29 cellular contexts compared by ENCODE assay signal in genomic region chr3:143483214-143483613, GRCh38.
DNase-seq lines count a peak whose midpoint lies in the region; ATAC-seq, FAIRE-seq and TF ChIP-seq lines count a peak whose summit lies in the region.
"Had no signal": no experiment of that assay in that cellular context is flagged by ENCODE, and none has a peak within 500 bp of the region (broad histone marks: within the 10 kb centered on the region; RNA-seq: fewer than 3 reads in every experiment).

No MANE protein-coding gene starts in this region.

- no peaks in the 10 kb centered on the region for H3K79me1 ChIP-seq in mesenchymal stem cell (replicated peaks; ENCODE audit: low read length, poor library complexity, severe bottlenecking)

- H3K9me3 ChIP-seq in mesenchymal stem cell (ENCODE audit: control insufficient read depth, low read length): no peaks in the 10 kb centered on the region
- no peaks in the 10 kb centered on the region for H3K9me3 ChIP-seq in BE2C
- H3K9me3 ChIP-seq: HAP-1, left ventricle myocardium inferior, right lobe of liver, SJSA1, transverse colon had no signal

- peak; percentile 21 for DNase-seq in Caki2 (ENCODE audit: low read depth)
- DNase-seq in RCC 7860 (ENCODE audit: low spot score): peak; percentile 61
- DNase-seq in mesenchymal stem cell: no peak
- no peak for DNase-seq in BE2C
- DNase-seq in DMS79 treated with DMSO at 0.1 percent for 48 hours (lab: John Stamatoyannopoulos, UW): no peak
- DNase-seq: activated CD4-positive, alpha-beta T cell treated with anti-CD3 and anti-CD28 coated beads for 48 hours; activated CD8-positive, alpha-beta memory T cell treated with anti-CD3 and anti-CD28 coated beads for 24 hours; activated effector memory CD4-positive, alpha-beta T cell treated with Interleukin-2 at 50 U/mL for 16 hours; C1 segment of cervical spinal cord; Kasumi-1; left ventricle myocardium inferior; NCI-H1436 treated with DMSO at 0.1 percent for 48 hours; NCI-H2081 treated with DMSO at 0.1 percent for 48 hours; NCI-H2227 treated with DMSO at 0.1 percent for 48 hours; right lobe of liver; stimulated activated CD4-positive, alpha-beta T cell treated with anti-CD3 and anti-CD28 coated beads, Interleukin-4, amount 100 ng/mL, for 24 hours; T-helper 9 cell; transverse colon had no signal

- ATAC-seq in GM21360 (IDR thresholded peaks at IDR 0.05; ENCODE audit: unreplicated experiment) (peak; percentile 46), HG03175 (IDR thresholded peaks at IDR 0.05; ENCODE audit: unreplicated experiment) (no peak), HG03135 (IDR thresholded peaks at IDR 0.05; ENCODE audit: unreplicated experiment) (no peak)
- ATAC-seq: activated naive CD4-positive, alpha-beta T cell treated with anti-CD3 and anti-CD28 coated beads, Interleukin-2, amount 50 U/mL, for 72 hours had no signal

- no peak overlapping the region for H3K27ac ChIP-seq in mesenchymal stem cell (ENCODE audit: low read length, poor library complexity, severe bottlenecking)
- H3K27ac ChIP-seq: 22Rv1, left ventricle myocardium inferior, right lobe of liver, SJSA1, transverse colon, VCaP had no signal

- peaks cover 10% of the 10 kb centered on the region for H3K4me1 ChIP-seq in mesenchymal stem cell (ENCODE audit: control insufficient read depth, insufficient read depth, low read depth, low read length)
- H3K4me1 ChIP-seq in BE2C: no peaks in the 10 kb centered on the region
- H3K4me1 ChIP-seq: left ventricle myocardium inferior, right lobe of liver, SJSA1 had no signal

- H3K14ac ChIP-seq in mesenchymal stem cell (ENCODE audit: low read length in 2 of 2): no peak overlapping the region

- no peaks in the 10 kb centered on the region for H3K36me3 ChIP-seq in mesenchymal stem cell (ENCODE audit: control insufficient read depth in 1 of 2, insufficient read depth in 2 of 2, low read depth in 1 of 2, low read length in 2 of 2)
- no peaks in the 10 kb centered on the region for H3K36me3 ChIP-seq in BE2C
- H3K36me3 ChIP-seq: HAP-1, left ventricle myocardium inferior, right lobe of liver, SJSA1, transverse colon had no signal

- H2BK12ac ChIP-seq in mesenchymal stem cell (ENCODE audit: low read length in 2 of 2): no peak overlapping the region

- H3K23ac ChIP-seq in mesenchymal stem cell (ENCODE audit: low read length in 2 of 2): no peak overlapping the region

- in situ Hi-C loops in Caki2 (cut with HindIII; ENCODE audit: low pct_unique_long_range_greater_than_20kb, low sequenced_read_pairs): no loop called here

- no peak overlapping the region for H3K9ac ChIP-seq in mesenchymal stem cell (ENCODE audit: low read length)

- no peak overlapping the region for H3K4ac ChIP-seq in mesenchymal stem cell (ENCODE audit: low read depth in 1 of 2, low read length in 2 of 2)

- peak overlapping the region; percentile 84 for H2AK5ac ChIP-seq in mesenchymal stem cell (ENCODE audit: low read length, severe bottlenecking)

- no peak overlapping the region for H3K4me3 ChIP-seq in mesenchymal stem cell (ENCODE audit: insufficient read depth in 1 of 2, low read depth in 1 of 2, low read length in 2 of 2)
- no peak overlapping the region for H3K4me3 ChIP-seq in BE2C (ENCODE audit: low read depth, low read length)
- H3K4me3 ChIP-seq: HAP-1, left ventricle myocardium inferior, right lobe of liver, SJSA1, transverse colon had no signal

- no peak overlapping the region for H2BK15ac ChIP-seq in mesenchymal stem cell (ENCODE audit: low read depth, poor library complexity, severe bottlenecking)

- H2BK5ac ChIP-seq in mesenchymal stem cell (ENCODE audit: low read depth, low read length, poor library complexity, severe bottlenecking): no peak overlapping the region

- H2BK120ac ChIP-seq in mesenchymal stem cell (ENCODE audit: low read depth, low read length): no peak overlapping the region

- no peak overlapping the region for H3K18ac ChIP-seq in mesenchymal stem cell (ENCODE audit: low read depth in 1 of 2, low read length in 2 of 2)

- no peak overlapping the region for H3K4me2 ChIP-seq in mesenchymal stem cell (ENCODE audit: low read length, poor library complexity, severe bottlenecking)

- H3K27me3 ChIP-seq in mesenchymal stem cell (ENCODE audit: control insufficient read depth in 1 of 2, insufficient read depth in 1 of 2, low read length in 2 of 2) (no peaks in the 10 kb centered on the region), BE2C (no peaks in the 10 kb centered on the region)
- H3K27me3 ChIP-seq: right lobe of liver, SJSA1, transverse colon had no signal

- no peak overlapping the region for H4K91ac ChIP-seq in mesenchymal stem cell (ENCODE audit: low read length)

- H4K8ac ChIP-seq in mesenchymal stem cell (ENCODE audit: low read length): no peak overlapping the region

- no peak overlapping the region for H2AFZ ChIP-seq in mesenchymal stem cell (ENCODE audit: low read depth, low read length)

- no peak for TF ChIP-seq CTCF in BE2C (IDR thresholded peaks at IDR 0.05; ENCODE audit: low read depth, low read length)

- peak; percentile 88 for FAIRE-seq in RCC 7860 (lab: Jason Lieb, UNC)
- FAIRE-seq: colon, endothelial cell of umbilical vein, G401.6 had no signal

Comparison
In these comparisons a context has a peak if more than half of its experiments do, and no peak if none do; other contexts are left out.
1. DNase-seq: peak in Caki2 (single experiment) and RCC 7860 (single experiment); none in mesenchymal stem cell (single experiment), BE2C (single experiment) and DMS79 treated with DMSO at 0.1 percent for 48 hours (single experiment).